17 cellular contexts compared by ENCODE assay signal in the genomic region with DNA sequence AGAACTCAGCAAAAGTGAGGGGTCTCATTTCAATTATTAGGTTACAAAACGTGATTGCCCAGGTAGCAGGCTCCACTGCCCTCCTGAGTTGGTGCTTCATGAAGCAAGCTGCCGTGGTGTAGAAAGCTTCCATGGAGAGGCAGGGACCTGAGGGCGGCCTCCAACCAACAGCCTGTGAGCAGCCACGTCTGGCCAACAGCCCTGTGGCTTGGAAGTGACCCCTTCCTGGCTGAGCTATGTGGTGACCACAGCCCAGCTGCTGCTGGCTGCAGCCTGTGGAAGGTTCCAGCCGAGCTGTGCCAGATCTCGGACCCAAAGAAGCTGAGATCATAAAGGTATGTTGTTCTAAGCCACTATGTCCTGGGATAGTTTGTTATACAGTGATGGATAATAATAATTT.
A peak's percentile ranks its signal among the peaks of the same experiment; 100 is the strongest.
DNase-seq lines count a peak whose midpoint lies in the region; ATAC-seq and TF ChIP-seq lines count a peak whose summit lies in the region.
"Had no signal": no experiment of that assay in that cellular context is flagged by ENCODE, and none has a peak within 500 bp of the region (broad histone marks: within the 10 kb centered on the region; RNA-seq: fewer than 3 reads in every experiment).

No MANE protein-coding gene starts in this region.

- TF ChIP-seq CTCF in coronary artery (IDR thresholded peaks at IDR 0.05): no peak

- peak overlapping the region; percentile 83 for H3K9ac ChIP-seq in skeletal muscle satellite cell (ENCODE audit: low read depth, low read length)

- no peak for ATAC-seq in GM21367 (IDR thresholded peaks at IDR 0.05; ENCODE audit: unreplicated experiment)
- ATAC-seq: activated CD8-positive, alpha-beta T cell treated with anti-CD3 and anti-CD28 coated beads for 36 hours had no signal

- H3K27ac ChIP-seq in coronary artery: peak overlapping the region in 1 of 2 donors; percentile 42
- H3K27ac ChIP-seq: spleen had no signal

- peaks cover 38% of the 10 kb centered on the region for H3K4me1 ChIP-seq in skeletal muscle satellite cell (ENCODE audit: control insufficient read depth, insufficient read depth, low read length)

- H3K36me3 ChIP-seq in skeletal muscle satellite cell (ENCODE audit: insufficient read depth, low read length): no peaks in the 10 kb centered on the region
- H3K36me3 ChIP-seq: spleen had no signal

- H3K27me3 ChIP-seq in skeletal muscle satellite cell (ENCODE audit: control insufficient read depth, insufficient read depth, low read length): no peaks in the 10 kb centered on the region
- H3K27me3 ChIP-seq: spleen had no signal

- H3K4me2 ChIP-seq in skeletal muscle satellite cell (ENCODE audit: low read length): peak overlapping the region; percentile 52

- peak; percentile 49 for DNase-seq in EH (ENCODE audit: low read depth)
- DNase-seq in coronary artery (ENCODE audit: low spot score): no peak
- DNase-seq in iris pigment epithelial cell (ENCODE audit: low read depth): peak; percentile 25
- DNase-seq in NCI-H1092 (lab: John Stamatoyannopoulos, UW): no peak
- no peak for DNase-seq in AML-193 (lab: John Stamatoyannopoulos, UW)
- DNase-seq in KG1 (lab: John Stamatoyannopoulos, UW): no peak
- DNase-seq: activated CD8-positive, alpha-beta T cell treated with anti-CD3 and anti-CD28 coated beads for 36 hours; activated naive CD4-positive, alpha-beta T cell; DMS153; immature natural killer cell; Karpas-422; NCI-H2081 treated with DMSO at 0.1 percent for 48 hours; NCI-H82; SIG-M5; spleen had no signal

- H3K9me3 ChIP-seq in skeletal muscle satellite cell (replicated peaks; ENCODE audit: low read length): no peaks in the 10 kb centered on the region
- H3K9me3 ChIP-seq: spleen had no signal

- H3K4me3 ChIP-seq in coronary artery (peak overlapping the region; percentile 26), skeletal muscle satellite cell (ENCODE audit: low read length) (peak overlapping the region; percentile 19)
- H3K4me3 ChIP-seq: spleen had no signal

Comparison
In these comparisons a context has a peak if more than half of its experiments do, and no peak if none do; other contexts are left out.
1. DNase-seq: peak in EH (single experiment) and iris pigment epithelial cell (single experiment); none in coronary artery (single experiment), NCI-H1092 (single experiment), AML-193 (0 of 2) and KG1 (single experiment).